21 cellular contexts compared by ENCODE assay signal in genomic region chr19:4178990-4179389, GRCh38. TPM values are rescaled to one million over a fixed set of nuclear protein-coding genes. Genes with fewer than 3 reads are reported as not detected.
DNase-seq lines count a peak whose midpoint lies in the region; ATAC-seq and TF ChIP-seq lines count a peak whose summit lies in the region.
"Had no signal": no experiment of that assay in that cellular context is flagged by ENCODE, and none has a peak within 500 bp of the region (broad histone marks: within the 10 kb centered on the region; RNA-seq: fewer than 3 reads in every experiment).

No MANE protein-coding gene starts in this region.

- TF ChIP-seq EP300 in SK-N-SH (IDR thresholded peaks at IDR 0.05; ENCODE audit: borderline replicate concordance in 1 of 2, low read depth in 1 of 2, low read length in 1 of 2) = no peak

- H3K4me1 Mint-ChIP-seq in T-helper 2 cell treated with Interferon-gamma antibody and Interleukin-4, amounts not matched to agents 5 μg/mL and 100 μg/mL, for 36 hours (ENCODE audit: low read depth) = peaks cover 16% of the 10 kb centered on the region
- H3K4me1 Mint-ChIP-seq in CD8-positive, alpha-beta T cell (ENCODE audit: low read depth) = peaks cover 31% of the 10 kb centered on the region
- peaks cover 18% of the 10 kb centered on the region for H3K4me1 Mint-ChIP-seq in chondrocyte (ENCODE audit: low read depth)
- H3K4me1 Mint-ChIP-seq in nephron progenitor cell = peaks cover 26% of the 10 kb centered on the region

- H3K4me3 Mint-ChIP-seq in T-helper 2 cell treated with Interferon-gamma antibody and Interleukin-4, amounts not matched to agents 5 μg/mL and 100 μg/mL, for 36 hours = peak overlapping the region; percentile 15
- H3K4me3 Mint-ChIP-seq in CD8-positive, alpha-beta T cell = no peak overlapping the region
- H3K4me3 Mint-ChIP-seq in chondrocyte (ENCODE audit: unreplicated experiment) = no peak overlapping the region
- peak overlapping the region; percentile 15 for H3K4me3 Mint-ChIP-seq in nephron progenitor cell
- H3K4me3 Mint-ChIP-seq: CD14-positive monocyte had no signal

- ATAC-seq in CD8-positive, alpha-beta T cell = no peak

- no peak overlapping the region for H3K9ac ChIP-seq in SK-N-SH

- WGBS in SK-N-SH (ENCODE audit: low lambda C conversion rate) = 91% methylated on average over 18 of the region's 18 CpGs

- no peaks in the 10 kb centered on the region for H3F3A ChIP-seq in SK-N-SH (replicated peaks; ENCODE audit: insufficient read depth)

- no peak overlapping the region for H3K27ac ChIP-seq in CD8-positive, alpha-beta T cell (ENCODE audit: low read depth, low read length)
- H3K27ac ChIP-seq in left ventricle myocardium inferior (replicated peaks) = no peak overlapping the region
- no peak overlapping the region for H3K27ac ChIP-seq in SK-N-SH (ENCODE audit: low read depth in 2 of 2, low read length in 1 of 2)

- H3K4me3 ChIP-seq in CD8-positive, alpha-beta T cell (ENCODE audit: low read depth, low read length) = no peak overlapping the region
- H3K4me3 ChIP-seq in left ventricle myocardium inferior (no peak overlapping the region), SK-N-SH (ENCODE audit: low read depth in 2 of 2, low read length in 1 of 2) (no peak overlapping the region)

- H3K27me3 ChIP-seq in CD8-positive, alpha-beta T cell (ENCODE audit: insufficient read depth, low read length) = no peaks in the 10 kb centered on the region
- H3K27me3 ChIP-seq in left ventricle myocardium inferior (ENCODE audit: low read depth) (no peaks in the 10 kb centered on the region), SK-N-SH (ENCODE audit: insufficient read depth) (no peaks in the 10 kb centered on the region)

- TF ChIP-seq RAD21 in SK-N-SH (IDR thresholded peaks at IDR 0.05; ENCODE audit: low read length) = no peak

- CTCF ChIA-PET in CD8-positive, alpha-beta T cell (lab: Charles Lee) = no interaction called here
- CTCF ChIA-PET in SK-N-SH (lab: Yijun Ruan, JAX) = no interaction called here

- H3K36me3 Mint-ChIP-seq in T-helper 2 cell treated with Interferon-gamma antibody and Interleukin-4, amounts not matched to agents 5 μg/mL and 100 μg/mL, for 36 hours (ENCODE audit: low read depth) = peaks cover 13% of the 10 kb centered on the region
- peaks cover 48% of the 10 kb centered on the region for H3K36me3 Mint-ChIP-seq in CD8-positive, alpha-beta T cell
- peaks cover 12% of the 10 kb centered on the region for H3K36me3 Mint-ChIP-seq in chondrocyte (ENCODE audit: low read depth)
- H3K36me3 Mint-ChIP-seq in nephron progenitor cell (ENCODE audit: low read depth) = peaks cover 12% of the 10 kb centered on the region

- no peaks in the 10 kb centered on the region for H3K9me3 ChIP-seq in CD8-positive, alpha-beta T cell (ENCODE audit: low read length)
- H3K9me3 ChIP-seq in left ventricle myocardium inferior (replicated peaks) = no peaks in the 10 kb centered on the region
- H3K9me3 ChIP-seq in SK-N-SH = no peaks in the 10 kb centered on the region
- H3K9me3 ChIP-seq: Caco-2 had no signal

- intact Hi-C loops in CD8-positive, alpha-beta T cell (cut with DNase I, micrococcal nuclease) = no loop called here
- intact Hi-C loops in left ventricle myocardium inferior (cut with micrococcal nuclease) = no loop called here

- H3K4me2 ChIP-seq in SK-N-SH = no peak overlapping the region

- H3K4me1 ChIP-seq in CD8-positive, alpha-beta T cell (ENCODE audit: insufficient read depth, low read length) = peaks cover 28% of the 10 kb centered on the region
- H3K4me1 ChIP-seq in left ventricle myocardium inferior (peaks cover 25% of the 10 kb centered on the region), SK-N-SH (ENCODE audit: control insufficient read depth in 1 of 2, insufficient read depth in 2 of 2, low read depth in 1 of 2, low read length in 1 of 2) (peaks cover 0 to 7% of the 10 kb centered on the region in 2 experiments; a peak in 1 of 4 replicates)

- H3K27me3 Mint-ChIP-seq in T-helper 2 cell treated with Interferon-gamma antibody and Interleukin-4, amounts not matched to agents 5 μg/mL and 100 μg/mL, for 36 hours (ENCODE audit: low read depth) = no peaks in the 10 kb centered on the region
- H3K27me3 Mint-ChIP-seq in CD8-positive, alpha-beta T cell (ENCODE audit: low read depth) = no peaks in the 10 kb centered on the region
- H3K27me3 Mint-ChIP-seq in chondrocyte (ENCODE audit: low read depth) (no peaks in the 10 kb centered on the region), nephron progenitor cell (ENCODE audit: low read depth, poor library complexity) (peaks cover 10% of the 10 kb centered on the region)

- H2AFZ ChIP-seq in SK-N-SH (ENCODE audit: low read depth) = no peak overlapping the region

- no peak for DNase-seq in T-helper 2 cell treated with Interferon-gamma antibody and Interleukin-4, amounts not matched to agents 5 μg/mL and 100 μg/mL, for 36 hours (ENCODE audit: low spot score)
- DNase-seq in T-helper 2 cell (no peak), chondrocyte (ENCODE audit: low spot score) (no peak), nephron progenitor cell (no peak), NCI-H774 (lab: John Stamatoyannopoulos, UW) (no peak), left ventricle myocardium inferior (no peak), SK-N-SH (no peak)
- DNase-seq in CD8-positive, alpha-beta T cell = no peak
- DNase-seq: 8988T, Caco-2, DMS153, GDM1, KBM-7, NCI-H1105 treated with DMSO at 0.1 percent for 48 hours, NCI-H1694, NCI-H2081 treated with DMSO at 0.1 percent for 48 hours, NCI-H446 treated with DMSO at 0.1 percent for 48 hours, NCI-H69 had no signal

- POLR2A ChIA-PET in CD8-positive, alpha-beta T cell (lab: Charles Lee) = no interaction called here
- POLR2A ChIA-PET in SK-N-SH (lab: Yijun Ruan, JAX) = no interaction called here

- H3K9me2 ChIP-seq in SK-N-SH = no peaks in the 10 kb centered on the region

- peaks cover under 1% of the 10 kb centered on the region; the same call in 1 of the 2 replicates for H4K20me1 ChIP-seq in SK-N-SH (ENCODE audit: insufficient read depth)

- H3K36me3 ChIP-seq in CD8-positive, alpha-beta T cell (ENCODE audit: insufficient read depth, low read length) = peaks cover 2% of the 10 kb centered on the region
- peaks cover 58% of the 10 kb centered on the region for H3K36me3 ChIP-seq in left ventricle myocardium inferior
- H3K36me3 ChIP-seq in SK-N-SH (replicated peaks in 1 of 2; ENCODE audit: control insufficient read depth in 1 of 2, insufficient read depth in 2 of 2, low read length in 1 of 2) = peaks cover 4 to 5% of the 10 kb centered on the region in 2 experiments

- peaks cover 16% of the 10 kb centered on the region; the same call in 1 of the 2 replicates for H3K79me2 ChIP-seq in SK-N-SH (ENCODE audit: insufficient read depth)

- no peak overlapping the region for H3K27ac Mint-ChIP-seq in T-helper 2 cell treated with Interferon-gamma antibody and Interleukin-4, amounts not matched to agents 5 μg/mL and 100 μg/mL, for 36 hours
- H3K27ac Mint-ChIP-seq in CD8-positive, alpha-beta T cell = peak overlapping the region; percentile 61
- H3K27ac Mint-ChIP-seq in chondrocyte (ENCODE audit: unreplicated experiment) (peak overlapping the region; percentile 29), nephron progenitor cell (peak overlapping the region; percentile 12)

- TF ChIP-seq CTCF in CD8-positive, alpha-beta T cell (IDR thresholded peaks at IDR 0.05) = no peak
- TF ChIP-seq CTCF in chondrocyte (IDR thresholded peaks at IDR 0.05) (no peak), nephron progenitor cell (IDR thresholded peaks at IDR 0.05) (no peak), left ventricle myocardium inferior (IDR thresholded peaks at IDR 0.05; ENCODE audit: borderline replicate concordance) (no peak), SK-N-SH (IDR thresholded peaks at IDR 0.05) (no peak)

- no peaks in the 10 kb centered on the region for H3K9me3 Mint-ChIP-seq in T-helper 2 cell treated with Interferon-gamma antibody and Interleukin-4, amounts not matched to agents 5 μg/mL and 100 μg/mL, for 36 hours
- H3K9me3 Mint-ChIP-seq in CD8-positive, alpha-beta T cell = no peaks in the 10 kb centered on the region
- H3K9me3 Mint-ChIP-seq in chondrocyte (ENCODE audit: low read depth) = no peaks in the 10 kb centered on the region
- H3K9me3 Mint-ChIP-seq in nephron progenitor cell = no peaks in the 10 kb centered on the region

TF ChIP-seq in SK-N-SH, 30 proteins besides CTCF, POLR2A, EP300 and RAD21 (continues in another document):
- TF ChIP-seq RCOR1 (IDR thresholded peaks at IDR 0.05; ENCODE audit: low read length) (no peak), JUND (IDR thresholded peaks at IDR 0.05) (no peak), POLR2AphosphoS5 (IDR thresholded peaks at IDR 0.05; ENCODE audit: low read depth, low read length) (no peak), TAF1 (IDR thresholded peaks at IDR 0.05; ENCODE audit: borderline replicate concordance, low read depth, low read length) (no peak), CHD2 (IDR thresholded peaks at IDR 0.05; ENCODE audit: low read length, partially characterized antibody) (no peak)

RNA-seq across cellular contexts. Expression of gene SIRT6, which starts 3.4 kb away (rescaled TPM):
- 10 to 100 TPM; 12.0 to 13.0 TPM for total RNA-seq in CD8-positive, alpha-beta T cell
- total RNA-seq in chondrocyte = 19.5 to 21.9 TPM (median 19.7 TPM) in 3 replicates
- 12.9 TPM for total RNA-seq in left ventricle myocardium inferior
- 37.2 and 41.0 TPM in 2 replicates for polyA plus RNA-seq in SK-N-SH (2012; rRNA removed)
- 14.6 and 20.5 TPM in 2 replicates for polyA plus RNA-seq in SK-N-SH (2012; cell fraction: cytosol; rRNA removed)
- 121 and 130 TPM in 2 replicates for polyA plus RNA-seq in SK-N-SH (2012; cell fraction: nucleus; rRNA removed)

RNA-seq across cellular contexts. Expression of gene ANKRD24, which starts 3.5 kb away (rescaled TPM):
- total RNA-seq in CD8-positive, alpha-beta T cell = 1 to 10 TPM in 1 of 2 experiments, under 1 TPM in 1; 0.83 to 1.2 TPM
- total RNA-seq in chondrocyte (0.47 to 1.3 TPM (median 0.92 TPM) in 3 replicates), left ventricle myocardium inferior (0.22 TPM)
- 0.87 and 1.1 TPM in 2 replicates for polyA plus RNA-seq in SK-N-SH (2012; rRNA removed)
- polyA plus RNA-seq in SK-N-SH (2012; cell fraction: cytosol; rRNA removed) = 0.38 and 0.42 TPM in 2 replicates
- 3.8 and 4.4 TPM in 2 replicates for polyA plus RNA-seq in SK-N-SH (2012; cell fraction: nucleus; rRNA removed)

RNA-seq across cellular contexts. Expression of gene CREB3L3, which starts 25.6 kb away (rescaled TPM):
- total RNA-seq in CD8-positive, alpha-beta T cell = not detected
- total RNA-seq in chondrocyte (not detected in 3 replicates), left ventricle myocardium inferior (not detected)
- 0.05 TPM in 1 of 2 replicates, not detected in the other for polyA plus RNA-seq in SK-N-SH (2012; rRNA removed)
- 0.01 and 0.04 TPM in 2 replicates for polyA plus RNA-seq in SK-N-SH (2012; cell fraction: cytosol; rRNA removed)
- polyA plus RNA-seq in SK-N-SH (2012; cell fraction: nucleus; rRNA removed) = 0.06 and 0.08 TPM in 2 replicates
- total RNA-seq: H4 had no signal
- polyA plus RNA-seq: AG04450, CD14-positive monocyte had no signal

RNA-seq across cellular contexts. Expression of gene EBI3, which starts 50.3 kb away (rescaled TPM):
- not detected for total RNA-seq in CD8-positive, alpha-beta T cell
- 1.2 to 2.6 TPM (median 1.2 TPM) in 3 replicates for total RNA-seq in chondrocyte
- 0.49 TPM for total RNA-seq in left ventricle myocardium inferior
- 3.6 and 3.7 TPM in 2 replicates for polyA plus RNA-seq in SK-N-SH (2012; rRNA removed)
- 2.1 and 2.6 TPM in 2 replicates for polyA plus RNA-seq in SK-N-SH (2012; cell fraction: cytosol; rRNA removed)
- polyA plus RNA-seq in SK-N-SH (2012; cell fraction: nucleus; rRNA removed) = 2.1 and 2.9 TPM in 2 replicates

RNA-seq across cellular contexts. Expression of gene MAP2K2, which starts 55.1 kb away (rescaled TPM):
- total RNA-seq in CD8-positive, alpha-beta T cell = 10 to 100 TPM; 73.9 to 76.8 TPM
- total RNA-seq in chondrocyte (131 to 168 TPM (median 158 TPM) in 3 replicates), left ventricle myocardium inferior (129 TPM)
- 67.2 and 114 TPM in 2 replicates for polyA plus RNA-seq in SK-N-SH (2012; rRNA removed)
- 55.7 and 82.6 TPM in 2 replicates for polyA plus RNA-seq in SK-N-SH (2012; cell fraction: cytosol; rRNA removed)
- 156 and 227 TPM in 2 replicates for polyA plus RNA-seq in SK-N-SH (2012; cell fraction: nucleus; rRNA removed)

Comparison
In these comparisons a context has a peak if more than half of its experiments do, and no peak if none do; other contexts are left out.
1. H3K4me3 Mint-ChIP-seq: peak in T-helper 2 cell treated with Interferon-gamma antibody and Interleukin-4, amounts not matched to agents 5 μg/mL and 100 μg/mL, for 36 hours (single experiment) and nephron progenitor cell (single experiment); none in CD8-positive, alpha-beta T cell (single experiment) and chondrocyte (single experiment).